ENCODE assay signal across 33 cellular contexts in the genomic region with DNA sequence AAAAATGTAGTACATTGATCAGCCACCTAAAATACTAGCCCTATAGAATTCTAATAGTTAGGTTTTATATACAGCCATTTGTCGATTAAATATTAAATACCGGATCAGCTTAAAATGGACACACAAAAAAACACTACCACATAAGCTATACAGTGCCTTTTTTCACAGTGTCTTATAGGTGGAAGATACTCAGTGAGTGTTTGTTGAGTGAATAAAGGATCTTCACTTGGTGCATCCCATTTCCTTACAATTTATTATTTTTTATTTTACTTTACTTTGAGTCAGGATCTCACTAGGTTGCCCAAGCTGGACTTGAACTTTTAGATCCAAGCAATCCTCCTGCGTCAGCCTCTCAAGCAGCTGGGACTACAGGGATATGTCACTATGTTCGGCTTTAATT.
"Had no signal": no experiment of that assay in that cellular context is flagged by ENCODE, and none has a peak within 500 bp of the region (broad histone marks: within the 10 kb centered on the region; RNA-seq: fewer than 3 reads in every experiment).

No MANE protein-coding gene starts in this region.

- H3K36me3 ChIP-seq: MG63 had no signal

- H3K9me3 ChIP-seq: MG63 had no signal

- H3K4me3 ChIP-seq: MG63 had no signal

- H3K27me3 ChIP-seq: MG63 had no signal

- DNase-seq: Karpas-422, Kasumi-1, MG63, MM.1S, MV-4-11, NCI-H1048, NCI-H1092, NCI-H1092 treated with DMSO at 0.1 percent for 48 hours, NCI-H1105, NCI-H1105 treated with DMSO at 0.1 percent for 48 hours, NCI-H1417, NCI-H1417 treated with DMSO at 0.1 percent for 48 hours, NCI-H1436, NCI-H1436 treated with DMSO at 0.1 percent for 48 hours, NCI-H1694, NCI-H1694 treated with DMSO at 0.1 percent for 48 hours, NCI-H187, NCI-H187 treated with DMSO at 0.1 percent for 48 hours, NCI-H1930, NCI-H2029, NCI-H2029 treated with DMSO at 0.1 percent for 48 hours, NCI-H2081, NCI-H2081 treated with DMSO at 0.1 percent for 48 hours, NCI-H2107, NCI-H2171, NCI-H2171 treated with DMSO at 0.1 percent for 48 hours, NCI-H2227 treated with DMSO at 0.1 percent for 48 hours, NCI-H226, NCI-H345, NCI-H446, NCI-H446 treated with DMSO at 0.1 percent for 48 hours, NCI-H510A, NCI-H510A treated with DMSO at 0.1 percent for 48 hours had no signal
